Comparison of ENCODE assay signal across 9 cellular contexts in genomic region chr11:27699926-27700350, GRCh38. TPM values are rescaled to one million over a fixed set of nuclear protein-coding genes. Genes with fewer than 3 reads are reported as not detected.
DNase-seq lines count a peak whose midpoint lies in the region; ATAC-seq and TF ChIP-seq lines count a peak whose summit lies in the region.
"Had no signal": no experiment of that assay in that cellular context is flagged by ENCODE, and none has a peak within 500 bp of the region (broad histone marks: within the 10 kb centered on the region; RNA-seq: fewer than 3 reads in every experiment).

No MANE protein-coding gene starts in this region.

- TF ChIP-seq CTCF in body of pancreas (IDR thresholded peaks at IDR 0.05) (no peak), lung (IDR thresholded peaks at IDR 0.05; ENCODE audit: control extremely low read depth, extremely low read depth) (no peak), tibial nerve (IDR thresholded peaks at IDR 0.05) (no peak)

- DNase-seq in activated CD4-positive, alpha-beta T cell treated with anti-CD3 and anti-CD28 coated beads for 36 hours = no peak
- DNase-seq in activated CD4-positive, alpha-beta T cell treated with anti-CD3 and anti-CD28 coated beads for 4 hours = no peak
- DNase-seq in body of pancreas (peak in 1 of 4 donors; percentile 9), lung (ENCODE audit: low spot score) (no peak), tibial nerve (ENCODE audit: low spot score in 2 of 2) (no peak), globus pallidus (ENCODE audit: low spot score) (no peak)
- DNase-seq in activated naive CD4-positive, alpha-beta T cell (lab: John Stamatoyannopoulos, UW) = no peak

- 1 to 4% methylated on average over 3 to 27 of the region's 28 CpGs for WGBS in body of pancreas, 2 donors
- 0 to 2% methylated on average over 25 to 28 of the region's 28 CpGs for WGBS in lung, 2 donors
- 1% methylated on average over 24 to 25 of the region's 28 CpGs for WGBS in tibial nerve, 2 donors

- H3K4me1 ChIP-seq in body of pancreas = peaks cover 31% of the 10 kb centered on the region
- H3K4me1 ChIP-seq in lung (ENCODE audit: control insufficient read depth in 2 of 2, insufficient read depth in 2 of 2, low read length in 2 of 2) = peaks cover 0 to 16% of the 10 kb centered on the region in 2 donors
- H3K4me1 ChIP-seq in tibial nerve = peaks cover 0 to 35% (median 15%) of the 10 kb centered on the region in 4 donors

- H3K4me1 Mint-ChIP-seq in activated CD4-positive, alpha-beta T cell treated with anti-CD3 and anti-CD28 coated beads for 36 hours = peaks cover 25% of the 10 kb centered on the region

- TF ChIP-seq POLR2A in body of pancreas (IDR thresholded peaks at IDR 0.05) (no peak), tibial nerve (IDR thresholded peaks at IDR 0.05) (no peak)

- peak overlapping the region; percentile 17 for H3K4me3 Mint-ChIP-seq in activated CD4-positive, alpha-beta T cell treated with anti-CD3 and anti-CD28 coated beads for 36 hours

- peaks cover 66% of the 10 kb centered on the region for H3K27me3 Mint-ChIP-seq in activated CD4-positive, alpha-beta T cell treated with anti-CD3 and anti-CD28 coated beads for 36 hours

- CTCF ChIA-PET in activated CD4-positive, alpha-beta T cell treated with anti-CD3 and anti-CD28 coated beads for 36 hours (lab: Charles Lee) = interaction anchor here (0.5 to 2.1 kb wide), 7 partner anchors 11 to 1466 kb away, joined by 3 to 17 read pairs (median 3); no protein-coding TSS in a partner anchor

- H3K36me3 ChIP-seq in body of pancreas (replicated peaks in 1 of 2; ENCODE audit: insufficient read depth in 1 of 2, low read depth in 2 of 2) (no peaks in the 10 kb centered on the region), lung (ENCODE audit: control insufficient read depth in 2 of 2, insufficient read depth in 2 of 2, low read length in 2 of 2) (no peaks in the 10 kb centered on the region), tibial nerve (no peaks in the 10 kb centered on the region)

- POLR2A ChIA-PET in activated CD4-positive, alpha-beta T cell treated with anti-CD3 and anti-CD28 coated beads for 36 hours (lab: Charles Lee) = no interaction called here

- H3K27ac Mint-ChIP-seq in activated CD4-positive, alpha-beta T cell treated with anti-CD3 and anti-CD28 coated beads for 36 hours = no peak overlapping the region

- no peak for TF ChIP-seq EP300 in tibial nerve (IDR thresholded peaks at IDR 0.05)

- H3K27me3 ChIP-seq in body of pancreas (peaks cover 0 to 7% of the 10 kb centered on the region in 2 donors), lung (ENCODE audit: control insufficient read depth, insufficient read depth) (no peaks in the 10 kb centered on the region), tibial nerve (peaks cover 0 to 60% of the 10 kb centered on the region in 2 donors)

- no peak for ATAC-seq in activated CD4-positive, alpha-beta T cell treated with anti-CD3 and anti-CD28 coated beads for 36 hours
- ATAC-seq in body of pancreas = no peak
- no peak for ATAC-seq in lung (ENCODE audit: insufficient read depth, low FRiP score)
- ATAC-seq in HG03571 (IDR thresholded peaks at IDR 0.05; ENCODE audit: unreplicated experiment) = no peak

- no peaks in the 10 kb centered on the region for H3K36me3 Mint-ChIP-seq in activated CD4-positive, alpha-beta T cell treated with anti-CD3 and anti-CD28 coated beads for 36 hours (ENCODE audit: low read depth)

- peak overlapping the region; percentile 25 to 30 for H3K4me3 ChIP-seq in body of pancreas
- H3K4me3 ChIP-seq in lung = peak overlapping the region; percentile 39
- peak overlapping the region; percentile 25 to 55 (median 48) for H3K4me3 ChIP-seq in tibial nerve

- intact Hi-C loops in activated CD4-positive, alpha-beta T cell treated with anti-CD3 and anti-CD28 coated beads for 36 hours (cut with DNase I, micrococcal nuclease) = loop anchor here (1.0 to 5.0 kb wide), 6 partner anchors 829 to 1635 kb away; no protein-coding TSS in a partner anchor
- intact Hi-C loops in body of pancreas (cut with DNase I) = loop anchor here (5.0 to 10.0 kb wide), 2 partner anchors 822 to 1625 kb away; no protein-coding TSS in a partner anchor

- H3K27ac ChIP-seq in body of pancreas (no peak overlapping the region), lung (ENCODE audit: low read depth in 1 of 2, low read length in 1 of 2) (no peak overlapping the region), tibial nerve (no peak overlapping the region)
- H3K27ac ChIP-seq: C4-2B had no signal

- H3K9me3 ChIP-seq in body of pancreas (no peaks in the 10 kb centered on the region), lung (ENCODE audit: control insufficient read depth in 2 of 2, insufficient read depth in 1 of 2, low read length in 1 of 2) (peaks cover 0 to 2% of the 10 kb centered on the region in 2 donors), tibial nerve (no peaks in the 10 kb centered on the region)

- H3K9me3 Mint-ChIP-seq in activated CD4-positive, alpha-beta T cell treated with anti-CD3 and anti-CD28 coated beads for 36 hours (ENCODE audit: low read depth) = no peaks in the 10 kb centered on the region

RNA-seq across cellular contexts. Expression of gene BDNF, which starts 0.3 kb away (rescaled TPM):
- total RNA-seq in activated CD4-positive, alpha-beta T cell treated with anti-CD3 and anti-CD28 coated beads for 36 hours = not detected
- not detected for total RNA-seq in body of pancreas
- total RNA-seq in lung = 1 to 10 TPM; 1.4 TPM
- 1 to 10 TPM in 1 of 2 donors, under 1 TPM in 1; 0.38 to 1.6 TPM for polyA plus RNA-seq in lung
- under 1 TPM in 1 of 4 donors, not detected in 3; 0.30 TPM for total RNA-seq in tibial nerve
